Comparison of ENCODE assay signal across 8 cellular contexts in the genomic region with DNA sequence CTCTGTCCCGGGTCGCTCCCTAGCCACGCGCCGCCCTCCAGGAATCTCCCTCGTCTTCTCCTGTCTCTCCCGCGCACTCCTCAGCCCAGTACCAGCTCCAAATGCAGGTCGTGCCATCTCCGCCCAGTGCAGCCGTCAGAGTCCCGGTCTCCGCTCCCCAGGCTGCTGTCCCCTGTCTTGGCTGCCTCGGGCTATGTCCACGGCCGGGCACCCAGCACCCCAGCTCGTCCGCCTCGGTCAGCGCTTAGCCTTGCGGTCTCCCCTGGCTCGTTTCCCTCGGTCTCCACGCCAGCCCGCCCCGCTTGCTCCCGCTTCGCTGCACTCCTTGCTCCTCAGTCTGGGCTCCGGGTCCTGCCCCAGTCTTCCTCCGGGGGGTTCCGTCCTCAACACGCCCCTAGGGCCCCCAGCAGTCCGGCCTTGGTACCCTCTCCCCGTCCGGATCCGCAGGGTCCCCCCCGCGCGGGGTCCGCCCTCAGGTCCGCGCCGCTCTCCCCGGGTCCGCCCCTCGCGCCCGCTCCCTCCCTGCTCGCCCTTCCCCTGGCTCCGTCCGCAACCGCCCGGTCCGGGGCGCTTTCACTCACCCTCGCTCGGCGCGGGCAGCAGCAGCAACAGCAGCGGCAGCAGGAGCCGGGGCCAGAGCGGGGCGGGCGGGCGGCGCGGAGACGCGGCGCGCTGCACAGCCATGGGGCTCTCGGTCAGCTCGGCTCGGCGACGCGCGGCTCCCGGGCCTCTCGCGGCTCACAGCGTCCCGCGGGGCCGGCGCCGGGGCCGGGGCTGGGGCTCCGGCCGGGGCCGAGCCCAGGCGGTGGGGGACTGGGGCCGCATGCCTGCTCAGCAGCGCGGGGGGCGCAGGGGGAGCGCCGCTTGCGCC. TPM values are rescaled to one million over a fixed set of nuclear protein-coding genes. Genes with fewer than 3 reads are reported as not detected.
DNase-seq lines count a peak whose midpoint lies in the region; ATAC-seq and TF ChIP-seq lines count a peak whose summit lies in the region.

No MANE protein-coding gene starts in this region.

- 0% methylated on average over 56 to 61 of the region's 99 CpGs for WGBS in lower leg skin, 2 donors
- 0 to 1% methylated on average over 27 to 35 of the region's 99 CpGs for WGBS in thyroid gland, 2 donors

- no peaks in the 10 kb centered on the region for H3K27me3 ChIP-seq in Caco-2 (replicated peaks; ENCODE audit: control insufficient read depth, insufficient read depth, low read length)
- H3K27me3 ChIP-seq in thyroid gland: no peaks in the 10 kb centered on the region

- CTCF ChIA-PET in Caco-2 (lab: Charles Lee): interaction anchor here (0.5 to 1.2 kb wide), 6 partner anchors 8 to 63 kb away, joined by 3 to 9 read pairs (median 5); no protein-coding TSS in a partner anchor

- peak overlapping the region; percentile 90 for H3K27ac Mint-ChIP-seq in Caco-2 (ENCODE audit: unreplicated experiment)

- no peaks in the 10 kb centered on the region for H3K27me3 Mint-ChIP-seq in Caco-2 (ENCODE audit: insufficient read depth, unreplicated experiment)

- ATAC-seq in HG02678 (IDR thresholded peaks at IDR 0.05; ENCODE audit: unreplicated experiment) (no peak), GM21360 (IDR thresholded peaks at IDR 0.05; ENCODE audit: unreplicated experiment) (no peak)

- BruUV-seq in Caco-2 (replicated peaks; lab: Mats Ljungman, UMichigan): no TSS peak

- POLR2A ChIA-PET in Caco-2 (lab: Charles Lee): interaction anchor here (0.6 to 4.0 kb wide), 2 partner anchors 56 to 73 kb away, joined by 3 to 25 read pairs; a partner anchor contains a TSS

- H3K4me3 Mint-ChIP-seq in Caco-2 (ENCODE audit: unreplicated experiment): peak overlapping the region; percentile 100

- peaks cover 29% of the 10 kb centered on the region for H3K4me1 Mint-ChIP-seq in Caco-2 (ENCODE audit: low read depth, unreplicated experiment)

- TF ChIP-seq POLR2A in lower leg skin (IDR thresholded peaks at IDR 0.05) (no peak), thyroid gland (IDR thresholded peaks at IDR 0.05) (no peak)

- H3K9me3 ChIP-seq in Caco-2 (no peaks in the 10 kb centered on the region), thyroid gland (no peaks in the 10 kb centered on the region)

- TF ChIP-seq CTCF in Caco-2 (IDR thresholded peaks at IDR 0.05; ENCODE audit: insufficient read depth in 1 of 2, low read depth in 1 of 2, low read length in 1 of 2, severe bottlenecking in 1 of 2, unreplicated experiment in 1 of 2): peak in 1 of 2 experiments; percentile 0
- no peak for TF ChIP-seq CTCF in coronary artery (IDR thresholded peaks at IDR 0.05)
- no peak for TF ChIP-seq CTCF in lower leg skin (IDR thresholded peaks at IDR 0.05)
- no peak for TF ChIP-seq CTCF in thyroid gland (IDR thresholded peaks at IDR 0.05)

- H3K36me3 ChIP-seq in Caco-2 (ENCODE audit: control insufficient read depth, insufficient read depth, low read length) (peaks cover 4% of the 10 kb centered on the region), thyroid gland (no peaks in the 10 kb centered on the region)

- H3K27ac ChIP-seq in coronary artery (no peak overlapping the region), thyroid gland (peak overlapping the region in 1 of 3 donors; percentile 9)

- intact Hi-C loops in Caco-2 (cut with micrococcal nuclease; ENCODE audit: unreplicated experiment) (no loop called here), lower leg skin (cut with DNase I; ENCODE audit: low total_unique reads) (no loop called here), thyroid gland (cut with DNase I) (no loop called here)

- H3K4me3 ChIP-seq in Caco-2 (ENCODE audit: low read depth, low read length) (peak overlapping the region; percentile 91), coronary artery (peak overlapping the region; percentile 76), lower leg skin (ENCODE audit: low read depth, poor library complexity, severe bottlenecking) (peak overlapping the region; percentile 16), thyroid gland (replicated peaks in 1 of 3) (peak overlapping the region; percentile 4 to 59 (median 54))

- H3K4me1 ChIP-seq in Caco-2: peaks cover 31% of the 10 kb centered on the region
- H3K4me1 ChIP-seq in thyroid gland: peaks cover 8 to 18% of the 10 kb centered on the region in 2 donors

- no peaks in the 10 kb centered on the region for H3K9me3 Mint-ChIP-seq in Caco-2 (ENCODE audit: unreplicated experiment)

- H3K36me3 Mint-ChIP-seq in Caco-2 (ENCODE audit: insufficient read depth, unreplicated experiment): peaks cover 24% of the 10 kb centered on the region

- DNase-seq in Caco-2: peak in 1 of 2 experiments; percentile 66
- peak; percentile 36 for DNase-seq in NCI-H1105 treated with DMSO at 0.1 percent for 48 hours (lab: John Stamatoyannopoulos, UW)
- no peak for DNase-seq in coronary artery (ENCODE audit: low spot score)
- no peak for DNase-seq in lower leg skin (ENCODE audit: low spot score in 2 of 2)
- DNase-seq in thyroid gland: peak; percentile 56 to 61
- DNase-seq in NCI-H2196 (lab: John Stamatoyannopoulos, UW; ENCODE audit: unreplicated experiment): no peak

RNA-seq across cellular contexts. Expression of a gene that starts 0.5 kb away (rescaled TPM):
- 43.5 and 51.2 TPM in 2 replicates for total RNA-seq in Caco-2 (2022)
- total RNA-seq in lower leg skin: not detected
- 1 to 10 TPM in 1 of 4 donors, under 1 TPM in 3; 0.22 to 1.5 (median 0.61) TPM for total RNA-seq in thyroid gland

RNA-seq across cellular contexts. Expression of a gene that starts 45.4 kb away (rescaled TPM):
- total RNA-seq in Caco-2 (2022) (3.7 and 4.5 TPM in 2 replicates), lower leg skin (1 to 10 TPM in 1 of 4 donors, under 1 TPM in 3; 0.27 to 1.2 (median 0.32) TPM), thyroid gland (10 to 100 TPM in 3 of 4 donors, 1 to 10 TPM in 1; 4.6 to 15.9 (median 10.6) TPM)

Comparison
In these comparisons a context has a peak if more than half of its experiments do, and no peak if none do; other contexts are left out.
1. DNase-seq: peak in NCI-H1105 treated with DMSO at 0.1 percent for 48 hours (single experiment) and thyroid gland (2 of 2); none in coronary artery (single experiment), lower leg skin (0 of 2) and NCI-H2196 (single experiment).
2. H3K4me3 ChIP-seq: peak in every context shown above with its lines; median percentile 91 in Caco-2; 76 in coronary artery; 54 in thyroid gland; 16 in lower leg skin.
3. RNA of a gene that starts 0.5 kb away (total RNA-seq): 43.5 to 51.2 TPM in Caco-2; 0.22 to 1.5 TPM in thyroid gland and not detected in lower leg skin; every median in the first group is over 10 times any median in the second.